Comparison of ENCODE assay signal across 17 cellular contexts in genomic region chr10:20013991-20014750, GRCh38.
DNase-seq lines count a peak whose midpoint lies in the region; ATAC-seq and TF ChIP-seq lines count a peak whose summit lies in the region.
"Had no signal": no experiment of that assay in that cellular context is flagged by ENCODE, and none has a peak within 500 bp of the region (broad histone marks: within the 10 kb centered on the region; RNA-seq: fewer than 3 reads in every experiment).

No MANE protein-coding gene starts in this region.

- H3K4me3 Mint-ChIP-seq in dendritic cell treated with granulocyte-macrophage colony-stimulating factor and Interleukin-4, amounts not matched to agents 40 ng/mL and 50 ng/mL, for 4 days, result no peak overlapping the region
- H3K4me3 Mint-ChIP-seq: CD4-positive, alpha-beta T cell; GM23338; HFFc6; IgD-negative memory B cell had no signal

- H3K27ac Mint-ChIP-seq in dendritic cell treated with granulocyte-macrophage colony-stimulating factor and Interleukin-4, amounts not matched to agents 40 ng/mL and 50 ng/mL, for 4 days, result peak overlapping the region; percentile 54
- H3K27ac Mint-ChIP-seq: CD4-positive, alpha-beta T cell; GM23338; HFFc6 had no signal

- H3K36me3 Mint-ChIP-seq in dendritic cell treated with granulocyte-macrophage colony-stimulating factor and Interleukin-4, amounts not matched to agents 40 ng/mL and 50 ng/mL, for 4 days (ENCODE audit: low read depth), result peaks cover 38% of the 10 kb centered on the region
- H3K36me3 Mint-ChIP-seq: IgD-negative memory B cell had no signal

- H3K27me3 ChIP-seq in A673 (replicated peaks; ENCODE audit: insufficient read depth, low read depth, low read length, poor library complexity) (no peaks in the 10 kb centered on the region), neutrophil (no peaks in the 10 kb centered on the region)
- H3K27me3 ChIP-seq: BE2C had no signal

- DNase-seq in A673 (ENCODE audit: low spot score) (peak; percentile 76), left ventricle myocardium superior (no peak), GDM1 (lab: John Stamatoyannopoulos, UW) (no peak)
- DNase-seq: ACHN; BE2C; C1 segment of cervical spinal cord; CD4-positive, alpha-beta T cell; DMS153; DMS79; GF-D8; HCEC 1CT; HFFc6 had no signal

- H3K27ac ChIP-seq in A673 (ENCODE audit: low read depth, low read length, poor library complexity, severe bottlenecking) (peak overlapping the region; percentile 91), HEK293 (ENCODE audit: extremely low read depth, low read depth, low read length) (no peak overlapping the region), neutrophil (peak overlapping the region; percentile 69)

- H3K4me3 ChIP-seq in A673 (ENCODE audit: low read depth, low read length, poor library complexity, severe bottlenecking) (no peak overlapping the region), HEK293 (ENCODE audit: low read depth, low read length) (no peak overlapping the region), neutrophil (ENCODE audit: low read depth in 1 of 2, low read length in 1 of 2) (no peak overlapping the region)
- H3K4me3 ChIP-seq: GM23338 had no signal

- CTCF ChIA-PET in A673 (lab: Charles Lee), result no interaction called here
- CTCF ChIA-PET in HEK293 (lab: Yijun Ruan, JAX), result interaction anchor here (0.7 kb wide), 1 partner anchor 1158 kb away, joined by 7 read pairs; no protein-coding TSS in a partner anchor

- H3K9me3 ChIP-seq in A673 (ENCODE audit: low read depth, low read length, poor library complexity, severe bottlenecking) (no peaks in the 10 kb centered on the region), HEK293 (ENCODE audit: control insufficient read depth, insufficient read depth, low read depth, low read length) (no peaks in the 10 kb centered on the region), neutrophil (no peaks in the 10 kb centered on the region)
- H3K9me3 ChIP-seq: BE2C had no signal

- peaks cover 48% of the 10 kb centered on the region for H3K4me1 ChIP-seq in A673 (ENCODE audit: insufficient read depth, low read length, poor library complexity, severe bottlenecking)
- no peaks in the 10 kb centered on the region for H3K4me1 ChIP-seq in HEK293 (ENCODE audit: control insufficient read depth, insufficient read depth, low read length)
- H3K4me1 ChIP-seq in neutrophil (ENCODE audit: control insufficient read depth in 1 of 2, insufficient read depth in 1 of 2, low read depth in 1 of 2, low read length in 1 of 2), result peaks cover 19 to 20% of the 10 kb centered on the region in 2 experiments
- H3K4me1 ChIP-seq: BE2C had no signal

- peaks cover 3% of the 10 kb centered on the region for H3K36me3 ChIP-seq in A673 (ENCODE audit: insufficient read depth, low read length, poor library complexity, severe bottlenecking)
- H3K36me3 ChIP-seq in HEK293 (ENCODE audit: control insufficient read depth in 2 of 2, insufficient read depth in 1 of 2, low read length in 2 of 2), result no peaks in the 10 kb centered on the region
- H3K36me3 ChIP-seq in neutrophil, result no peaks in the 10 kb centered on the region
- H3K36me3 ChIP-seq: BE2C had no signal

- POLR2A ChIA-PET in A673 (lab: Charles Lee; ENCODE audit: low non-redundant PET), result interaction anchor here (0.6 kb wide), 1 partner anchor 146 kb away, joined by 8 read pairs; no protein-coding TSS in a partner anchor
- POLR2A ChIA-PET in HEK293 (lab: Yijun Ruan, JAX), result no interaction called here

- no peak for ATAC-seq in left ventricle myocardium superior
- ATAC-seq: GM23338 had no signal

- no peak for TF ChIP-seq CTCF in A673 (conservative IDR thresholded peaks at IDR 0.05; ENCODE audit: low read depth, low read length)
- no peak for TF ChIP-seq CTCF in HEK293 (tag by site-specific recombination; IDR thresholded peaks at IDR 0.05)
- no peak for TF ChIP-seq CTCF in neutrophil (IDR thresholded peaks at IDR 0.05)

- H3K9me3 Mint-ChIP-seq in dendritic cell treated with granulocyte-macrophage colony-stimulating factor and Interleukin-4, amounts not matched to agents 40 ng/mL and 50 ng/mL, for 4 days, result peaks cover 37% of the 10 kb centered on the region
- H3K9me3 Mint-ChIP-seq: GM23338 had no signal

- H3K27me3 Mint-ChIP-seq in dendritic cell treated with granulocyte-macrophage colony-stimulating factor and Interleukin-4, amounts not matched to agents 40 ng/mL and 50 ng/mL, for 4 days, result no peaks in the 10 kb centered on the region
- H3K27me3 Mint-ChIP-seq: CD4-positive, alpha-beta T cell; IgD-negative memory B cell had no signal

- BruUV-seq in A673 (replicated peaks; lab: Mats Ljungman, UMichigan), result no TSS peak

- intact Hi-C loops in A673 (cut with micrococcal nuclease; ENCODE audit: unreplicated experiment), result loop anchor here (2.0 to 10.0 kb wide), 3 partner anchors 133 to 1099 kb away; partner anchors contain the start of gene PLXDC2
- intact Hi-C loops in dendritic cell treated with granulocyte-macrophage colony-stimulating factor and Interleukin-4, amounts not matched to agents 40 ng/mL and 50 ng/mL, for 4 days (cut with micrococcal nuclease), result loop anchor here (10.0 kb wide), 1 partner anchor 49 kb away; no protein-coding TSS in a partner anchor
- intact Hi-C loops in left ventricle myocardium superior (cut with micrococcal nuclease), result no loop called here

- H3K4me1 Mint-ChIP-seq in dendritic cell treated with granulocyte-macrophage colony-stimulating factor and Interleukin-4, amounts not matched to agents 40 ng/mL and 50 ng/mL, for 4 days (ENCODE audit: low read depth), result peaks cover 44% of the 10 kb centered on the region
- H3K4me1 Mint-ChIP-seq: IgD-negative memory B cell had no signal

TF ChIP-seq in HEK293, 187 proteins besides CTCF, POLR2A, EP300 and RAD21:
- TF ChIP-seq ZBTB7A (tag by site-specific recombination; IDR thresholded peaks at IDR 0.05; ENCODE audit: low read depth) (no peak), ZNF148 (tag by site-specific recombination; IDR thresholded peaks at IDR 0.05; ENCODE audit: borderline replicate concordance) (no peak), ZNF366 (tag by site-specific recombination; conservative IDR thresholded peaks at IDR 0.05) (peak; percentile 50), ZBTB44 (tag by site-specific recombination; IDR thresholded peaks at IDR 0.05) (no peak), ZNF624 (tag by site-specific recombination; IDR thresholded peaks at IDR 0.05) (no peak), ZNF707 (tag by site-specific recombination; IDR thresholded peaks at IDR 0.05) (no peak)
